ENCODE assay signal across 8 cellular contexts in the genomic region with DNA sequence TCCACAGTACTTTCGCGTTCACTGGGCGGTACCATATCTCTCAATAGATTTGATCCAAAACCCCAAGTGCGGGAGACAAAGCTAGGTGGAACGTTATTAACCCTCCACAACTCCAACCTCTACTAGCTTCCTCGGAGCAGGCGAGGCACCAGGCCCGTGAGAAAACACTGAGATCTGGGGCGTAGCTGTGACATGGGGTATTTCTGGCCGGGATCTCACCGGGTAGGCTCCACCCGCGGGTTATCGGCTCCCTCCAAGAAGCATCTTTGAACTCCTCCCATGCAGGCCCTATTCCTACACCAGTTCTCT. TPM values are rescaled to one million over a fixed set of nuclear protein-coding genes. Genes with fewer than 3 reads are reported as not detected.
DNase-seq lines count a peak whose midpoint lies in the region; ATAC-seq and TF ChIP-seq lines count a peak whose summit lies in the region.

No MANE protein-coding gene starts in this region.

- TF ChIP-seq CTCF in AG04450 (IDR thresholded peaks at IDR 0.05; ENCODE audit: low read depth, low read length), result no peak
- TF ChIP-seq CTCF in WERI-Rb-1 (IDR thresholded peaks at IDR 0.05; ENCODE audit: low read depth, low read length), result no peak
- TF ChIP-seq CTCF in retinal pigment epithelial cell (conservative IDR thresholded peaks at IDR 0.05; ENCODE audit: low read depth, low read length), result no peak

- DNase-seq in AG04450 (ENCODE audit: low read depth, low spot score) (no peak), WERI-Rb-1 (peak; percentile 19), germinal center (ENCODE audit: low spot score) (peak; percentile 75), retinal pigment epithelial cell (ENCODE audit: low read depth) (peak; percentile 13), HCEC 1CT (no peak), cortex of kidney (lab: John Stamatoyannopoulos, UW) (no peak)

- H3K4me3 ChIP-seq in AG04450 (ENCODE audit: low read depth, low read length) (peak overlapping the region; percentile 82), WERI-Rb-1 (ENCODE audit: low read depth, low read length) (peak overlapping the region; percentile 88), retinal pigment epithelial cell (ENCODE audit: low read length) (peak overlapping the region; percentile 96)

- CTCF ChIA-PET in AG04450 (lab: Charles Lee), result interaction anchor here (1.2 kb wide), 1 partner anchor 18 kb away, joined by 4 read pairs; no protein-coding TSS in a partner anchor

- peaks cover 8% of the 10 kb centered on the region; the same call in 1 of the 2 replicates for H3K36me3 ChIP-seq in WERI-Rb-1

- H3K27me3 ChIP-seq in AG04450 (ENCODE audit: control insufficient read depth, insufficient read depth, low read length) (no peaks in the 10 kb centered on the region), WERI-Rb-1 (ENCODE audit: insufficient read depth, low read depth, severe bottlenecking) (no peaks in the 10 kb centered on the region)

- no peak overlapping the region for H3K27ac ChIP-seq in AG04450 (ENCODE audit: low read depth, low read length)
- H3K27ac ChIP-seq in WERI-Rb-1, result peak overlapping the region; percentile 80

- POLR2A ChIA-PET in AG04450 (lab: Yijun Ruan, JAX), result interaction anchor here (0.7 kb wide), 1 partner anchor 178 kb away, joined by 3 read pairs; no protein-coding TSS in a partner anchor

- ATAC-seq in GM18868 (IDR thresholded peaks at IDR 0.05; ENCODE audit: unreplicated experiment) (peak; percentile 66), HG03025 (IDR thresholded peaks at IDR 0.05; ENCODE audit: low FRiP score, unreplicated experiment) (peak; percentile 61)

- H3K9me3 ChIP-seq in AG04450 (ENCODE audit: control insufficient read depth, insufficient read depth, low read length), result no peaks in the 10 kb centered on the region; the same call in 1 of the 2 replicates
- H3K9me3 ChIP-seq in WERI-Rb-1 (ENCODE audit: severe bottlenecking), result no peaks in the 10 kb centered on the region

RNA-seq across cellular contexts. Expression of a gene that starts 0.3 kb away (rescaled TPM):
- 45.2 and 60.3 TPM in 2 replicates for polyA plus RNA-seq in AG04450 (2011; rRNA removed)
- polyA minus RNA-seq in AG04450 (2011; rRNA and poly(A)+ RNA removed), result 23.3 and 52.1 TPM in 2 replicates

RNA-seq across cellular contexts. Expression of a gene that starts 12.0 kb away (rescaled TPM):
- 0.50 and 0.95 TPM in 2 replicates for polyA plus RNA-seq in AG04450 (2011; rRNA removed)
- polyA minus RNA-seq in AG04450 (2011; rRNA and poly(A)+ RNA removed), result 1.9 and 2.3 TPM in 2 replicates

Comparison
In these comparisons a context has a peak if more than half of its experiments do, and no peak if none do; other contexts are left out.
1. DNase-seq: peak in WERI-Rb-1 (single experiment), germinal center (single experiment) and retinal pigment epithelial cell (single experiment); none in AG04450 (single experiment), HCEC 1CT (single experiment) and cortex of kidney (single experiment).
2. Peak in every context shown above with its lines, with median percentiles within 50 percentile points of each other: H3K4me3 ChIP-seq.